Comparison of ENCODE assay signal across 21 cellular contexts in genomic region chr3:130748981-130749380, GRCh38. TPM values are rescaled to one million over a fixed set of nuclear protein-coding genes. Genes with fewer than 3 reads are reported as not detected.
DNase-seq lines count a peak whose midpoint lies in the region; ATAC-seq and TF ChIP-seq lines count a peak whose summit lies in the region.
"Had no signal": no experiment of that assay in that cellular context is flagged by ENCODE, and none has a peak within 500 bp of the region (broad histone marks: within the 10 kb centered on the region; RNA-seq: fewer than 3 reads in every experiment).

No MANE protein-coding gene starts in this region.

- no peak overlapping the region for H4K5ac ChIP-seq in H9 (ENCODE audit: insufficient read length, low read depth, low read length)

- H2BK12ac ChIP-seq in H9 (ENCODE audit: insufficient read length, low read depth, low read length): no peak overlapping the region

- H3T11ph ChIP-seq in H9 (ENCODE audit: low read length): no peak overlapping the region

- ATAC-seq in HG03565 (IDR thresholded peaks at IDR 0.05; ENCODE audit: unreplicated experiment) (no peak), HG02763 (IDR thresholded peaks at IDR 0.05; ENCODE audit: unreplicated experiment) (no peak), left lung (no peak)
- ATAC-seq: activated CD8-positive, alpha-beta memory T cell treated with anti-CD3 and anti-CD28 coated beads, Interleukin-2, amount 10 ng/mL, durations not matched to agents 7 days and 5 days; natural killer cell treated with Interleukin-12 subunit alpha and Interleukin-12 subunit beta and Interleukin-15 and Interleukin-18, amount 100 ng/mL, for 72 hours; right cardiac atrium had no signal

- H3K79me2 ChIP-seq in H9 (ENCODE audit: insufficient read depth, low read length): peaks cover 11% of the 10 kb centered on the region; the same call in 1 of the 2 replicates

- 0 out of 2 replicates have a peak overlapping the region, but pooled peaks have one; percentile 75 for H3K27ac ChIP-seq in 22Rv1
- H3K27ac ChIP-seq in H9 (ENCODE audit: insufficient read length, low read depth, low read length): no peak overlapping the region
- H3K27ac ChIP-seq in ascending aorta: peak overlapping the region; percentile 82 to 86
- peak overlapping the region in 1 of 2 donors; percentile 88 for H3K27ac ChIP-seq in left lung

- no peaks in the 10 kb centered on the region for H3K79me1 ChIP-seq in H9 (ENCODE audit: insufficient read depth, low read depth, low read length, poor library complexity, severe bottlenecking)

- peak overlapping the region; percentile 48 for H3K4me2 ChIP-seq in H9 (ENCODE audit: insufficient read depth, insufficient read length, low read length)

- H3K18ac ChIP-seq in H9 (ENCODE audit: insufficient read length, low read depth, low read length): no peak overlapping the region

- no peaks in the 10 kb centered on the region for H3K9me3 Mint-ChIP-seq in H9
- H3K9me3 Mint-ChIP-seq: natural killer cell treated with Interleukin-12 subunit alpha and Interleukin-12 subunit beta and Interleukin-15 and Interleukin-18, amount 100 ng/mL, for 72 hours had no signal

- H3K4me3 Mint-ChIP-seq in H9: no peak overlapping the region
- H3K4me3 Mint-ChIP-seq: natural killer cell treated with Interleukin-12 subunit alpha and Interleukin-12 subunit beta and Interleukin-15 and Interleukin-18, amount 100 ng/mL, for 72 hours had no signal

- no peak overlapping the region for H4K8ac ChIP-seq in H9 (replicated peaks; ENCODE audit: insufficient read length, low read depth, low read length)

- no peak overlapping the region for H3K56ac ChIP-seq in H9 (ENCODE audit: insufficient read length, low read depth, low read length)

- H3K27me3 ChIP-seq in H9 (ENCODE audit: insufficient read depth, low read length): no peaks in the 10 kb centered on the region
- no peaks in the 10 kb centered on the region for H3K27me3 ChIP-seq in ascending aorta
- no peaks in the 10 kb centered on the region for H3K27me3 ChIP-seq in left lung
- H3K27me3 ChIP-seq: transverse colon had no signal

- H4K91ac ChIP-seq in H9 (ENCODE audit: insufficient read length, low read depth, low read length): no peak overlapping the region

- intact Hi-C loops in ascending aorta (cut with DNase I): loop anchor here (5.0 kb wide), 3 partner anchors 278 to 753 kb away; partner anchors contain the start of genes ASTE1, MRPL3 and NEK11
- intact Hi-C loops in left lung (cut with DNase I): no loop called here

- no peak for TF ChIP-seq CTCF in 22Rv1 (IDR thresholded peaks at IDR 0.05)
- no peak for TF ChIP-seq CTCF in H9 (conservative IDR thresholded peaks at IDR 0.05)
- TF ChIP-seq CTCF in ascending aorta (IDR thresholded peaks at IDR 0.05): no peak
- no peak for TF ChIP-seq CTCF in left lung (IDR thresholded peaks at IDR 0.05)

- H3K36me3 ChIP-seq in ascending aorta: no peaks in the 10 kb centered on the region
- peaks cover 0 to 5% of the 10 kb centered on the region in 2 donors for H3K36me3 ChIP-seq in left lung
- H3K36me3 ChIP-seq: transverse colon had no signal

- no peak overlapping the region for H2BK120ac ChIP-seq in H9 (ENCODE audit: low read depth, low read length, poor library complexity, severe bottlenecking)

- no peak overlapping the region for H3K9ac ChIP-seq in H9 (ENCODE audit: extremely low read depth, insufficient read length, low read length)

- DNase-seq in H9 (no peak), ascending aorta (ENCODE audit: low spot score in 2 of 2) (no peak), left kidney (ENCODE audit: low read depth, low spot score) (peak; percentile 15), left lung (no peak), iPS-NIHi7 (ENCODE audit: extremely low spot score) (no peak)
- DNase-seq: activated CD8-positive, alpha-beta memory T cell treated with anti-CD3 and anti-CD28 coated beads, Interleukin-2, amount 10 ng/mL, durations not matched to agents 7 days and 5 days; activated gamma-delta T cell; COR-L47; NCI-H1048; NCI-H2107; NCI-H82; right cardiac atrium; RPMI8226; stimulated activated CD4-positive, alpha-beta T cell treated with anti-CD3 and anti-CD28 coated beads, Interleukin-4, amount 100 ng/mL, for 24 hours; T-helper 1 cell; transverse colon had no signal

- H2BK5ac ChIP-seq in H9 (ENCODE audit: insufficient read length, low read length): no peak overlapping the region

- peaks cover 5% of the 10 kb centered on the region for H3K23me2 ChIP-seq in H9 (ENCODE audit: insufficient read length, low read depth, low read length, poor library complexity, severe bottlenecking)

- WGBS in H9 (ENCODE audit: extremely low coverage, insufficient read length, low lambda C conversion rate): no CpG with 5 or more reads among the region's 1 CpG

- no peak overlapping the region for H2BK15ac ChIP-seq in H9 (ENCODE audit: low read depth, low read length)

- peaks cover 10 to 12% of the 10 kb centered on the region in 2 experiments for H3K4me1 Mint-ChIP-seq in H9

- no peaks in the 10 kb centered on the region for H3K27me3 Mint-ChIP-seq in H9 (ENCODE audit: low read depth)
- H3K27me3 Mint-ChIP-seq: activated CD8-positive, alpha-beta memory T cell treated with anti-CD3 and anti-CD28 coated beads, Interleukin-2, amount 10 ng/mL, durations not matched to agents 7 days and 5 days; natural killer cell treated with Interleukin-12 subunit alpha and Interleukin-12 subunit beta and Interleukin-15 and Interleukin-18, amount 100 ng/mL, for 72 hours had no signal

- H3K27ac Mint-ChIP-seq in H9: no peak overlapping the region

- no peak overlapping the region for H3K23ac ChIP-seq in H9 (ENCODE audit: insufficient read length, low read depth, low read length)

- H3K36me3 Mint-ChIP-seq in H9 (ENCODE audit: insufficient read depth in 1 of 3, low read depth in 3 of 3): peaks cover 0 to 6% (median 5%) of the 10 kb centered on the region in 3 experiments; a peak in 4 of 7 replicates
- H3K36me3 Mint-ChIP-seq: natural killer cell treated with Interleukin-12 subunit alpha and Interleukin-12 subunit beta and Interleukin-15 and Interleukin-18, amount 100 ng/mL, for 72 hours had no signal

- H2AFZ ChIP-seq in H9 (ENCODE audit: low read length): no peak overlapping the region

- no peaks in the 10 kb centered on the region for H3K9me3 ChIP-seq in H9 (ENCODE audit: control insufficient read depth, low read depth, low read length)
- no peaks in the 10 kb centered on the region for H3K9me3 ChIP-seq in ascending aorta
- no peaks in the 10 kb centered on the region for H3K9me3 ChIP-seq in left lung
- H3K9me3 ChIP-seq: transverse colon had no signal

- no peaks in the 10 kb centered on the region for H4K20me1 ChIP-seq in H9 (ENCODE audit: control insufficient read depth, insufficient read depth, insufficient read length)

- H3K4me3 ChIP-seq in ascending aorta (no peak overlapping the region), left lung (no peak overlapping the region)
- H3K4me3 ChIP-seq: lung had no signal

- H2AK5ac ChIP-seq in H9 (ENCODE audit: insufficient read length, low read length): no peak overlapping the region

- no peak overlapping the region for H2BK20ac ChIP-seq in H9 (ENCODE audit: low read depth, low read length, poor library complexity, severe bottlenecking)

- H3K4me1 ChIP-seq in H9 (ENCODE audit: insufficient read depth, low read length) (no peaks in the 10 kb centered on the region), ascending aorta (peaks cover 2 to 16% of the 10 kb centered on the region in 2 donors), left lung (peaks cover 8 to 24% of the 10 kb centered on the region in 2 donors)

- no peak overlapping the region for H3K14ac ChIP-seq in H9 (ENCODE audit: insufficient read depth, low read length)

- no peak overlapping the region for H3K4ac ChIP-seq in H9 (ENCODE audit: low read depth, low read length)

RNA-seq across cellular contexts. Expression of gene PIK3R4, which starts 2.4 kb away (rescaled TPM):
- total RNA-seq in H9 (2021) (28.6 and 37.0 TPM in 2 replicates), ascending aorta (101 TPM), left lung (10 to 100 TPM; 24.8 to 27.9 TPM)
